Comparison of ENCODE assay signal across 6 cellular contexts in genomic region chr12:49032679-49033447, GRCh38.
A peak's percentile ranks its signal among the peaks of the same experiment; 100 is the strongest.
ATAC-seq and TF ChIP-seq lines count a peak whose summit lies in the region.
"Had no signal": no experiment of that assay in that cellular context is flagged by ENCODE, and none has a peak within 500 bp of the region (broad histone marks: within the 10 kb centered on the region; RNA-seq: fewer than 3 reads in every experiment).

No MANE protein-coding gene starts in this region.

- no peaks in the 10 kb centered on the region for H3K27me3 ChIP-seq in layer of hippocampus (ENCODE audit: control insufficient read depth, insufficient read depth, low read length)
- H3K27me3 ChIP-seq: foreskin keratinocyte, sigmoid colon had no signal

- POLR2A ChIA-PET in HEK293 (lab: Yijun Ruan, JAX) = interaction anchor here (0.7 to 1.3 kb wide), 2 partner anchors 9 to 97 kb away, joined by 3 to 4 read pairs; no protein-coding TSS in a partner anchor

- H3K27ac ChIP-seq in HEK293 (ENCODE audit: extremely low read depth, low read depth, low read length) (no peak overlapping the region), layer of hippocampus (ENCODE audit: low read depth, low read length) (peak overlapping the region; percentile 13)
- H3K27ac ChIP-seq: foreskin keratinocyte had no signal

- H3K4me3 ChIP-seq in HEK293 (ENCODE audit: low read depth, low read length) = no peak overlapping the region
- H3K4me3 ChIP-seq: sigmoid colon had no signal

- CTCF ChIA-PET in HEK293 (lab: Yijun Ruan, JAX) = interaction anchor here (0.7 to 0.9 kb wide), 2 partner anchors 13 to 60 kb away, joined by 3 read pairs; no protein-coding TSS in a partner anchor

- peaks cover 21 to 97% of the 10 kb centered on the region in 2 experiments for H3K36me3 ChIP-seq in HEK293 (ENCODE audit: control insufficient read depth in 2 of 2, insufficient read depth in 1 of 2, low read length in 2 of 2)

- no peaks in the 10 kb centered on the region for H3K4me1 ChIP-seq in HEK293 (ENCODE audit: control insufficient read depth, insufficient read depth, low read length)
- H3K4me1 ChIP-seq: foreskin keratinocyte had no signal

- ATAC-seq in GM19395 (IDR thresholded peaks at IDR 0.05; ENCODE audit: unreplicated experiment) = no peak
- no peak for ATAC-seq in GM18873 (IDR thresholded peaks at IDR 0.05; ENCODE audit: low FRiP score, unreplicated experiment)
- ATAC-seq: foreskin keratinocyte had no signal

- no peak for TF ChIP-seq CTCF in HEK293 (tag by site-specific recombination; IDR thresholded peaks at IDR 0.05)

- no peaks in the 10 kb centered on the region for H3K9me3 ChIP-seq in HEK293 (ENCODE audit: control insufficient read depth, insufficient read depth, low read depth, low read length)
- H3K9me3 ChIP-seq: sigmoid colon had no signal

TF ChIP-seq in HEK293, 187 proteins besides CTCF, POLR2A, EP300 and RAD21:
- no peak for TF ChIP-seq ZNF114 (tag by site-specific recombination; IDR thresholded peaks at IDR 0.05)
- peak; percentile 71 for TF ChIP-seq ZNF341 (tag by site-specific recombination; IDR thresholded peaks at IDR 0.05; ENCODE audit: low read depth)
- TF ChIP-seq OSR2 (tag by site-specific recombination; IDR thresholded peaks at IDR 0.05) = peak; percentile 37; the same call in 1 of the 2 replicates
- no peak for TF ChIP-seq ZNF629 (tag by site-specific recombination; IDR thresholded peaks at IDR 0.05)
- TF ChIP-seq SCRT2 (tag by site-specific recombination; IDR thresholded peaks at IDR 0.05) = peak; percentile 82
- TF ChIP-seq GLIS1 (tag by site-specific recombination; IDR thresholded peaks at IDR 0.05) = 0 out of 2 replicates have a peak, but pooled peaks have one; percentile 33
- peak; percentile 94 for TF ChIP-seq ZIC2 (tag by site-specific recombination; IDR thresholded peaks at IDR 0.05)
- 0 out of 2 replicates have a peak, but pooled peaks have one; percentile 45 for TF ChIP-seq SCRT1 (tag by site-specific recombination; IDR thresholded peaks at IDR 0.05; ENCODE audit: borderline replicate concordance)
